1 cellular context compared by ENCODE assay signal in genomic region chr20:37071481-37071911, GRCh38.
TF ChIP-seq lines count a peak whose summit lies in the region.

No MANE protein-coding gene starts in this region.

TF ChIP-seq in GM12878, 131 proteins besides CTCF, POLR2A, EP300 and RAD21 (continued from another document):
- TF ChIP-seq PRDM15 (CRISPR knock-in tag; IDR thresholded peaks at IDR 0.05) (no peak), ETV6 (conservative IDR thresholded peaks at IDR 0.05 in 1 of 2, IDR thresholded peaks at IDR 0.05 in 1 of 2; ENCODE audit: borderline replicate concordance in 1 of 2, low read depth in 1 of 2) (no peak), BRCA1 (IDR thresholded peaks at IDR 0.05; ENCODE audit: low read depth, low read length) (no peak), ESRRA (IDR thresholded peaks at IDR 0.05; ENCODE audit: low read length) (no peak)
